21 cellular contexts compared by ENCODE assay signal in genomic region chr16:12578001-12578400, GRCh38.
DNase-seq lines count a peak whose midpoint lies in the region; ATAC-seq, FAIRE-seq and TF ChIP-seq lines count a peak whose summit lies in the region.
"Had no signal": no experiment of that assay in that cellular context is flagged by ENCODE, and none has a peak within 500 bp of the region (broad histone marks: within the 10 kb centered on the region; RNA-seq: fewer than 3 reads in every experiment).

No MANE protein-coding gene starts in this region.

- no peak for TF ChIP-seq POLR2A in GM12891 (IDR thresholded peaks at IDR 0.05; ENCODE audit: low read depth, low read length)

- no peaks in the 10 kb centered on the region for H3K9me3 ChIP-seq in neural cell (ENCODE audit: low read length)
- H3K9me3 ChIP-seq: A549, BE2C, HAP-1 had no signal

- no peak overlapping the region for H3K4me3 Mint-ChIP-seq in activated T-helper 17 cell treated with anti-CD3 and anti-CD28 coated beads, Interleukin-2, amount 50 U/mL, for 72 hours
- H3K4me3 Mint-ChIP-seq in stimulated activated naive B cell treated with anti-CD40 and anti-IgM and Interleukin-4, amounts not matched to agents 10 μg/mL and 1 μg/mL and 100 μg/mL, for 72 hours = peak overlapping the region in 1 of 2 donors; percentile 5

- ATAC-seq in activated T-helper 17 cell treated with anti-CD3 and anti-CD28 coated beads, Interleukin-2, amount 50 U/mL, for 72 hours (replicated peaks) = no peak
- ATAC-seq in stimulated activated naive B cell treated with anti-CD40 and anti-IgM and Interleukin-4, amounts not matched to agents 10 μg/mL and 1 μg/mL and 100 μg/mL, for 72 hours (replicated peaks) = no peak
- no peak for ATAC-seq in HG02571 (IDR thresholded peaks at IDR 0.05; ENCODE audit: unreplicated experiment)
- ATAC-seq: A549 had no signal

- H3K36me3 Mint-ChIP-seq in activated T-helper 17 cell treated with anti-CD3 and anti-CD28 coated beads, Interleukin-2, amount 50 U/mL, for 72 hours (ENCODE audit: low read depth) = no peaks in the 10 kb centered on the region
- H3K36me3 Mint-ChIP-seq in stimulated activated naive B cell treated with anti-CD40 and anti-IgM and Interleukin-4, amounts not matched to agents 10 μg/mL and 1 μg/mL and 100 μg/mL, for 72 hours = peaks cover 0 to 12% of the 10 kb centered on the region in 2 donors
- H3K36me3 Mint-ChIP-seq: CD4-positive, alpha-beta memory T cell had no signal

- peak overlapping the region; percentile 23 for H3K9ac ChIP-seq in neural cell (ENCODE audit: low read length)

- no peak overlapping the region for H2AFZ ChIP-seq in neural cell (ENCODE audit: low read depth, low read length)

- DNase-seq in GM12891 (ENCODE audit: insufficient read length, low spot score) = no peak
- no peak for DNase-seq in stimulated activated naive B cell treated with anti-CD40 and anti-IgM and Interleukin-4, amounts not matched to agents 10 μg/mL and 1 μg/mL and 100 μg/mL, for 72 hours
- DNase-seq in HuH-7.5 (ENCODE audit: low spot score) = no peak
- no peak for DNase-seq in NCI-H526 (lab: John Stamatoyannopoulos, UW)
- DNase-seq: BE2C; CD4-positive, alpha-beta memory T cell; DMS153; DMS79 treated with DMSO at 0.1 percent for 48 hours; EL; IMR-90 had no signal

- no peak for TF ChIP-seq CTCF in neural cell (IDR thresholded peaks at IDR 0.05; ENCODE audit: poor library complexity, severe bottlenecking)

- no peak for TF ChIP-seq EP300 in neural cell (conservative IDR thresholded peaks at IDR 0.05; ENCODE audit: poor library complexity, severe bottlenecking)

- no peaks in the 10 kb centered on the region for H3K27me3 Mint-ChIP-seq in activated T-helper 17 cell treated with anti-CD3 and anti-CD28 coated beads, Interleukin-2, amount 50 U/mL, for 72 hours
- no peaks in the 10 kb centered on the region for H3K27me3 Mint-ChIP-seq in stimulated activated naive B cell treated with anti-CD40 and anti-IgM and Interleukin-4, amounts not matched to agents 10 μg/mL and 1 μg/mL and 100 μg/mL, for 72 hours
- H3K27me3 Mint-ChIP-seq: CD4-positive, alpha-beta memory T cell had no signal

- H3K27me3 ChIP-seq in neural cell (ENCODE audit: insufficient read depth, low read depth, low read length) = no peaks in the 10 kb centered on the region
- H3K27me3 ChIP-seq: BE2C had no signal

- TF ChIP-seq RAD21 in neural cell (conservative IDR thresholded peaks at IDR 0.05) = no peak

- H3K27ac Mint-ChIP-seq in activated T-helper 17 cell treated with anti-CD3 and anti-CD28 coated beads, Interleukin-2, amount 50 U/mL, for 72 hours = peak overlapping the region; percentile 47
- H3K27ac Mint-ChIP-seq in stimulated activated naive B cell treated with anti-CD40 and anti-IgM and Interleukin-4, amounts not matched to agents 10 μg/mL and 1 μg/mL and 100 μg/mL, for 72 hours = peak overlapping the region; percentile 20
- H3K27ac Mint-ChIP-seq: CD4-positive, alpha-beta memory T cell had no signal

- no peaks in the 10 kb centered on the region for H3K79me2 ChIP-seq in neural cell (replicated peaks; ENCODE audit: insufficient read depth, low read length)

- no peaks in the 10 kb centered on the region for H4K20me1 ChIP-seq in neural cell (ENCODE audit: insufficient read depth)

- FAIRE-seq in GM12891 (lab: Jason Lieb, UNC) = no peak
- FAIRE-seq: A549, D721Med, G401.6, GM19239, H1 had no signal

- H3K36me3 ChIP-seq in neural cell (ENCODE audit: insufficient read depth, low read length) = no peaks in the 10 kb centered on the region
- H3K36me3 ChIP-seq: BE2C, HAP-1 had no signal

- no peaks in the 10 kb centered on the region for H3F3A ChIP-seq in neural cell (ENCODE audit: insufficient read depth, low read length, poor library complexity, severe bottlenecking)

- no peaks in the 10 kb centered on the region for H3K9me2 ChIP-seq in neural cell (ENCODE audit: insufficient read depth, low read length)

- peak overlapping the region; percentile 72 for H3K27ac ChIP-seq in neural cell (ENCODE audit: low read length)
- H3K27ac ChIP-seq: A549, C4-2B, HL-60 had no signal

- no peaks in the 10 kb centered on the region for H3K9me3 Mint-ChIP-seq in activated T-helper 17 cell treated with anti-CD3 and anti-CD28 coated beads, Interleukin-2, amount 50 U/mL, for 72 hours
- peaks cover 0 to 3% of the 10 kb centered on the region in 2 donors for H3K9me3 Mint-ChIP-seq in stimulated activated naive B cell treated with anti-CD40 and anti-IgM and Interleukin-4, amounts not matched to agents 10 μg/mL and 1 μg/mL and 100 μg/mL, for 72 hours

- no peak overlapping the region for H3K4me3 ChIP-seq in neural cell (ENCODE audit: low read length)
- H3K4me3 ChIP-seq: A549, HAP-1 had no signal

- H3K4me2 ChIP-seq in neural cell (ENCODE audit: low read length) = no peak overlapping the region
- H3K4me2 ChIP-seq: A549 had no signal

- peaks cover 7% of the 10 kb centered on the region for H3K4me1 Mint-ChIP-seq in activated T-helper 17 cell treated with anti-CD3 and anti-CD28 coated beads, Interleukin-2, amount 50 U/mL, for 72 hours
- peaks cover 32 to 39% of the 10 kb centered on the region in 2 donors for H3K4me1 Mint-ChIP-seq in stimulated activated naive B cell treated with anti-CD40 and anti-IgM and Interleukin-4, amounts not matched to agents 10 μg/mL and 1 μg/mL and 100 μg/mL, for 72 hours

TF ChIP-seq in GM12891, 5 proteins besides CTCF, POLR2A, EP300 and RAD21:
- TF ChIP-seq POLR2AphosphoS5 (IDR thresholded peaks at IDR 0.05; ENCODE audit: low read depth, low read length) (peak; percentile 22; the same call in 1 of the 2 replicates), SPI1 (IDR thresholded peaks at IDR 0.05; ENCODE audit: low read depth, low read length) (no peak)

TF ChIP-seq in neural cell, 6 proteins besides CTCF, POLR2A, EP300 and RAD21:
- TF ChIP-seq POLR2AphosphoS5 (IDR thresholded peaks at IDR 0.05) (no peak), TAF1 (IDR thresholded peaks at IDR 0.05; ENCODE audit: low read depth) (no peak), REST (IDR thresholded peaks at IDR 0.05; ENCODE audit: borderline replicate concordance) (no peak), MXI1 (conservative IDR thresholded peaks at IDR 0.05; ENCODE audit: poor library complexity, severe bottlenecking) (no peak), EZH2 (IDR thresholded peaks at IDR 0.05; ENCODE audit: borderline replicate concordance, insufficient read depth, low read length, poor library complexity, severe bottlenecking) (no peak), SMC3 (conservative IDR thresholded peaks at IDR 0.05; ENCODE audit: poor library complexity) (no peak)
TF ChIP-seq in neural cell: peak in this region for 0.
